In the genomic region with DNA sequence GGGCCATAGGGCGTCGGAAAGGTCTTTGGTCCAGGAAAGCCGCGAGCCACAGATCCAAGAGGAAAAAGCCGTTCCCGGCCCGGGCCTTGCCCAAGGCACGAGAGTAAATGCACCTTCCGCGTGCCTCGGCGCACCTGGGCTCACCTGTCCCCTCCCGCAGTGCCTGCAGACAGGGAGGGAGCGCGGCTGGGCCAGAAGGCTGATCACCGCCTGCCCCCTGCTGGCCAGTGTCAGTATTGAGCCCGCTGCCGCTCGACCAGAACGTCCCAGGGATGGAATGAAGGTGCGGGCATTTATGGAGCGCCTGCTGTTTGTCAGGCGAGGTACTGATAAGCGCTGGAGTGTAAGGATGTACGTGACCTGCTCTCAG, we compare ENCODE assay signal across 1 cellular context.
TF ChIP-seq lines count a peak whose summit lies in the region.

No MANE protein-coding gene starts in this region.

TF ChIP-seq in WTC11, 78 proteins besides CTCF, POLR2A, EP300 and RAD21 (continued from another document):
- TF ChIP-seq, protein P1, sequence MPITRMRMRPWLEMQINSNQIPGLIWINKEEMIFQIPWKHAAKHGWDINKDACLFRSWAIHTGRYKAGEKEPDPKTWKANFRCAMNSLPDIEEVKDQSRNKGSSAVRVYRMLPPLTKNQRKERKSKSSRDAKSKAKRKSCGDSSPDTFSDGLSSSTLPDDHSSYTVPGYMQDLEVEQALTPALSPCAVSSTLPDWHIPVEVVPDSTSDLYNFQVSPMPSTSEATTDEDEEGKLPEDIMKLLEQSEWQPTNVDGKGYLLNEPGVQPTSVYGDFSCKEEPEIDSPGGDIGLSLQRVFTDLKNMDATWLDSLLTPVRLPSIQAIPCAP (CRISPR knock-in tag; IDR thresholded peaks at IDR 0.05), result 0 out of 2 replicates have a peak, but pooled peaks have one; percentile 40
- TF ChIP-seq MXD4 (CRISPR knock-in tag; IDR thresholded peaks at IDR 0.05; ENCODE audit: borderline replicate concordance) (no peak), SOX15 (CRISPR knock-in tag; IDR thresholded peaks at IDR 0.05) (no peak), ESRRA (CRISPR knock-in tag; IDR thresholded peaks at IDR 0.05; ENCODE audit: borderline replicate concordance) (no peak), SMAD3 (CRISPR knock-in tag; IDR thresholded peaks at IDR 0.05; ENCODE audit: borderline replicate concordance) (no peak), ZNF317 (CRISPR knock-in tag; IDR thresholded peaks at IDR 0.05; ENCODE audit: borderline replicate concordance, low read depth) (no peak), ETV6 (CRISPR knock-in tag; IDR thresholded peaks at IDR 0.05) (peak; percentile 84; the same call in 1 of the 2 replicates), ZNF121 (CRISPR knock-in tag; IDR thresholded peaks at IDR 0.05) (no peak), ZNF423 (CRISPR knock-in tag; IDR thresholded peaks at IDR 0.05) (peak; percentile 22; the same call in 1 of the 2 replicates), GRHL2 (CRISPR knock-in tag; IDR thresholded peaks at IDR 0.05; ENCODE audit: insufficient replicate concordance, severe bottlenecking) (no peak), RELA (CRISPR knock-in tag; IDR thresholded peaks at IDR 0.05; ENCODE audit: borderline replicate concordance) (no peak), TEAD1 (CRISPR knock-in tag; IDR thresholded peaks at IDR 0.05) (peak; percentile 90), CBFB (CRISPR knock-in tag; IDR thresholded peaks at IDR 0.05; ENCODE audit: low read depth) (no peak; the same call in 1 of the 2 replicates), ATF1 (CRISPR knock-in tag; IDR thresholded peaks at IDR 0.05) (no peak)
- TF ChIP-seq, protein P2, sequence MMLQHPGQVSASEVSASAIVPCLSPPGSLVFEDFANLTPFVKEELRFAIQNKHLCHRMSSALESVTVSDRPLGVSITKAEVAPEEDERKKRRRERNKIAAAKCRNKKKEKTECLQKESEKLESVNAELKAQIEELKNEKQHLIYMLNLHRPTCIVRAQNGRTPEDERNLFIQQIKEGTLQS (CRISPR knock-in tag; conservative IDR thresholded peaks at IDR 0.05), result no peak
- TF ChIP-seq, protein P3, sequence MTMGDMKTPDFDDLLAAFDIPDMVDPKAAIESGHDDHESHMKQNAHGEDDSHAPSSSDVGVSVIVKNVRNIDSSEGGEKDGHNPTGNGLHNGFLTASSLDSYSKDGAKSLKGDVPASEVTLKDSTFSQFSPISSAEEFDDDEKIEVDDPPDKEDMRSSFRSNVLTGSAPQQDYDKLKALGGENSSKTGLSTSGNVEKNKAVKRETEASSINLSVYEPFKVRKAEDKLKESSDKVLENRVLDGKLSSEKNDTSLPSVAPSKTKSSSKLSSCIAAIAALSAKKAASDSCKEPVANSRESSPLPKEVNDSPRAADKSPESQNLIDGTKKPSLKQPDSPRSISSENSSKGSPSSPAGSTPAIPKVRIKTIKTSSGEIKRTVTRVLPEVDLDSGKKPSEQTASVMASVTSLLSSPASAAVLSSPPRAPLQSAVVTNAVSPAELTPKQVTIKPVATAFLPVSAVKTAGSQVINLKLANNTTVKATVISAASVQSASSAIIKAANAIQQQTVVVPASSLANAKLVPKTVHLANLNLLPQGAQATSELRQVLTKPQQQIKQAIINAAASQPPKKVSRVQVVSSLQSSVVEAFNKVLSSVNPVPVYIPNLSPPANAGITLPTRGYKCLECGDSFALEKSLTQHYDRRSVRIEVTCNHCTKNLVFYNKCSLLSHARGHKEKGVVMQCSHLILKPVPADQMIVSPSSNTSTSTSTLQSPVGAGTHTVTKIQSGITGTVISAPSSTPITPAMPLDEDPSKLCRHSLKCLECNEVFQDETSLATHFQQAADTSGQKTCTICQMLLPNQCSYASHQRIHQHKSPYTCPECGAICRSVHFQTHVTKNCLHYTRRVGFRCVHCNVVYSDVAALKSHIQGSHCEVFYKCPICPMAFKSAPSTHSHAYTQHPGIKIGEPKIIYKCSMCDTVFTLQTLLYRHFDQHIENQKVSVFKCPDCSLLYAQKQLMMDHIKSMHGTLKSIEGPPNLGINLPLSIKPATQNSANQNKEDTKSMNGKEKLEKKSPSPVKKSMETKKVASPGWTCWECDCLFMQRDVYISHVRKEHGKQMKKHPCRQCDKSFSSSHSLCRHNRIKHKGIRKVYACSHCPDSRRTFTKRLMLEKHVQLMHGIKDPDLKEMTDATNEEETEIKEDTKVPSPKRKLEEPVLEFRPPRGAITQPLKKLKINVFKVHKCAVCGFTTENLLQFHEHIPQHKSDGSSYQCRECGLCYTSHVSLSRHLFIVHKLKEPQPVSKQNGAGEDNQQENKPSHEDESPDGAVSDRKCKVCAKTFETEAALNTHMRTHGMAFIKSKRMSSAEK (CRISPR knock-in tag; IDR thresholded peaks at IDR 0.05; ENCODE audit: borderline replicate concordance), result no peak
- TF ChIP-seq, protein P4, sequence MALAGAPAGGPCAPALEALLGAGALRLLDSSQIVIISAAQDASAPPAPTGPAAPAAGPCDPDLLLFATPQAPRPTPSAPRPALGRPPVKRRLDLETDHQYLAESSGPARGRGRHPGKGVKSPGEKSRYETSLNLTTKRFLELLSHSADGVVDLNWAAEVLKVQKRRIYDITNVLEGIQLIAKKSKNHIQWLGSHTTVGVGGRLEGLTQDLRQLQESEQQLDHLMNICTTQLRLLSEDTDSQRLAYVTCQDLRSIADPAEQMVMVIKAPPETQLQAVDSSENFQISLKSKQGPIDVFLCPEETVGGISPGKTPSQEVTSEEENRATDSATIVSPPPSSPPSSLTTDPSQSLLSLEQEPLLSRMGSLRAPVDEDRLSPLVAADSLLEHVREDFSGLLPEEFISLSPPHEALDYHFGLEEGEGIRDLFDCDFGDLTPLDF (CRISPR knock-in tag; IDR thresholded peaks at IDR 0.05), result 0 out of 2 replicates have a peak, but pooled peaks have one; percentile 77
- TF ChIP-seq, protein P5, sequence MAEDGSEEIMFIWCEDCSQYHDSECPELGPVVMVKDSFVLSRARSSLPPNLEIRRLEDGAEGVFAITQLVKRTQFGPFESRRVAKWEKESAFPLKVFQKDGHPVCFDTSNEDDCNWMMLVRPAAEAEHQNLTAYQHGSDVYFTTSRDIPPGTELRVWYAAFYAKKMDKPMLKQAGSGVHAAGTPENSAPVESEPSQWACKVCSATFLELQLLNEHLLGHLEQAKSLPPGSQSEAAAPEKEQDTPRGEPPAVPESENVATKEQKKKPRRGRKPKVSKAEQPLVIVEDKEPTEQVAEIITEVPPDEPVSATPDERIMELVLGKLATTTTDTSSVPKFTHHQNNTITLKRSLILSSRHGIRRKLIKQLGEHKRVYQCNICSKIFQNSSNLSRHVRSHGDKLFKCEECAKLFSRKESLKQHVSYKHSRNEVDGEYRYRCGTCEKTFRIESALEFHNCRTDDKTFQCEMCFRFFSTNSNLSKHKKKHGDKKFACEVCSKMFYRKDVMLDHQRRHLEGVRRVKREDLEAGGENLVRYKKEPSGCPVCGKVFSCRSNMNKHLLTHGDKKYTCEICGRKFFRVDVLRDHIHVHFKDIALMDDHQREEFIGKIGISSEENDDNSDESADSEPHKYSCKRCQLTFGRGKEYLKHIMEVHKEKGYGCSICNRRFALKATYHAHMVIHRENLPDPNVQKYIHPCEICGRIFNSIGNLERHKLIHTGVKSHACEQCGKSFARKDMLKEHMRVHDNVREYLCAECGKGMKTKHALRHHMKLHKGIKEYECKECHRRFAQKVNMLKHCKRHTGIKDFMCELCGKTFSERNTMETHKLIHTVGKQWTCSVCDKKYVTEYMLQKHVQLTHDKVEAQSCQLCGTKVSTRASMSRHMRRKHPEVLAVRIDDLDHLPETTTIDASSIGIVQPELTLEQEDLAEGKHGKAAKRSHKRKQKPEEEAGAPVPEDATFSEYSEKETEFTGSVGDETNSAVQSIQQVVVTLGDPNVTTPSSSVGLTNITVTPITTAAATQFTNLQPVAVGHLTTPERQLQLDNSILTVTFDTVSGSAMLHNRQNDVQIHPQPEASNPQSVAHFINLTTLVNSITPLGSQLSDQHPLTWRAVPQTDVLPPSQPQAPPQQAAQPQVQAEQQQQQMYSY (CRISPR knock-in tag; IDR thresholded peaks at IDR 0.05), result no peak
- TF ChIP-seq, protein P6, sequence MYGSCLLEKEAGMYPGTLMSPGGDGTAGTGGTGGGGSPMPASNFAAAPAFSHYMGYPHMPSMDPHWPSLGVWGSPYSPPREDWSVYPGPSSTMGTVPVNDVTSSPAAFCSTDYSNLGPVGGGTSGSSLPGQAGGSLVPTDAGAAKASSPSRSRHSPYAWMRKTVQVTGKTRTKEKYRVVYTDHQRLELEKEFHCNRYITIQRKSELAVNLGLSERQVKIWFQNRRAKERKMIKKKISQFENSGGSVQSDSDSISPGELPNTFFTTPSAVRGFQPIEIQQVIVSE (CRISPR knock-in tag; IDR thresholded peaks at IDR 0.05; ENCODE audit: borderline replicate concordance), result no peak
- TF ChIP-seq, protein P7, sequence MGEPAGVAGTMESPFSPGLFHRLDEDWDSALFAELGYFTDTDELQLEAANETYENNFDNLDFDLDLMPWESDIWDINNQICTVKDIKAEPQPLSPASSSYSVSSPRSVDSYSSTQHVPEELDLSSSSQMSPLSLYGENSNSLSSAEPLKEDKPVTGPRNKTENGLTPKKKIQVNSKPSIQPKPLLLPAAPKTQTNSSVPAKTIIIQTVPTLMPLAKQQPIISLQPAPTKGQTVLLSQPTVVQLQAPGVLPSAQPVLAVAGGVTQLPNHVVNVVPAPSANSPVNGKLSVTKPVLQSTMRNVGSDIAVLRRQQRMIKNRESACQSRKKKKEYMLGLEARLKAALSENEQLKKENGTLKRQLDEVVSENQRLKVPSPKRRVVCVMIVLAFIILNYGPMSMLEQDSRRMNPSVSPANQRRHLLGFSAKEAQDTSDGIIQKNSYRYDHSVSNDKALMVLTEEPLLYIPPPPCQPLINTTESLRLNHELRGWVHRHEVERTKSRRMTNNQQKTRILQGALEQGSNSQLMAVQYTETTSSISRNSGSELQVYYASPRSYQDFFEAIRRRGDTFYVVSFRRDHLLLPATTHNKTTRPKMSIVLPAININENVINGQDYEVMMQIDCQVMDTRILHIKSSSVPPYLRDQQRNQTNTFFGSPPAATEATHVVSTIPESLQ (CRISPR knock-in tag; IDR thresholded peaks at IDR 0.05), result no peak
- TF ChIP-seq, protein P8, sequence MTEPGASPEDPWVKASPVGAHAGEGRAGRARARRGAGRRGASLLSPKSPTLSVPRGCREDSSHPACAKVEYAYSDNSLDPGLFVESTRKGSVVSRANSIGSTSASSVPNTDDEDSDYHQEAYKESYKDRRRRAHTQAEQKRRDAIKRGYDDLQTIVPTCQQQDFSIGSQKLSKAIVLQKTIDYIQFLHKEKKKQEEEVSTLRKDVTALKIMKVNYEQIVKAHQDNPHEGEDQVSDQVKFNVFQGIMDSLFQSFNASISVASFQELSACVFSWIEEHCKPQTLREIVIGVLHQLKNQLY (CRISPR knock-in tag; IDR thresholded peaks at IDR 0.05), result no peak
- TF ChIP-seq, protein P9, sequence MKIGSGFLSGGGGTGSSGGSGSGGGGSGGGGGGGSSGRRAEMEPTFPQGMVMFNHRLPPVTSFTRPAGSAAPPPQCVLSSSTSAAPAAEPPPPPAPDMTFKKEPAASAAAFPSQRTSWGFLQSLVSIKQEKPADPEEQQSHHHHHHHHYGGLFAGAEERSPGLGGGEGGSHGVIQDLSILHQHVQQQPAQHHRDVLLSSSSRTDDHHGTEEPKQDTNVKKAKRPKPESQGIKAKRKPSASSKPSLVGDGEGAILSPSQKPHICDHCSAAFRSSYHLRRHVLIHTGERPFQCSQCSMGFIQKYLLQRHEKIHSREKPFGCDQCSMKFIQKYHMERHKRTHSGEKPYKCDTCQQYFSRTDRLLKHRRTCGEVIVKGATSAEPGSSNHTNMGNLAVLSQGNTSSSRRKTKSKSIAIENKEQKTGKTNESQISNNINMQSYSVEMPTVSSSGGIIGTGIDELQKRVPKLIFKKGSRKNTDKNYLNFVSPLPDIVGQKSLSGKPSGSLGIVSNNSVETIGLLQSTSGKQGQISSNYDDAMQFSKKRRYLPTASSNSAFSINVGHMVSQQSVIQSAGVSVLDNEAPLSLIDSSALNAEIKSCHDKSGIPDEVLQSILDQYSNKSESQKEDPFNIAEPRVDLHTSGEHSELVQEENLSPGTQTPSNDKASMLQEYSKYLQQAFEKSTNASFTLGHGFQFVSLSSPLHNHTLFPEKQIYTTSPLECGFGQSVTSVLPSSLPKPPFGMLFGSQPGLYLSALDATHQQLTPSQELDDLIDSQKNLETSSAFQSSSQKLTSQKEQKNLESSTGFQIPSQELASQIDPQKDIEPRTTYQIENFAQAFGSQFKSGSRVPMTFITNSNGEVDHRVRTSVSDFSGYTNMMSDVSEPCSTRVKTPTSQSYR (CRISPR knock-in tag; IDR thresholded peaks at IDR 0.05), result 0 out of 2 replicates have a peak, but pooled peaks have one; percentile 59
